1 cellular context compared by ENCODE assay signal in genomic region chr2:60567919-60568874, GRCh38.
TF ChIP-seq lines count a peak whose summit lies in the region.

No MANE protein-coding gene starts in this region.

TF ChIP-seq in HepG2, 621 proteins besides CTCF, POLR2A, EP300 and RAD21:
- TF ChIP-seq MNT (IDR thresholded peaks at IDR 0.05), result peak; percentile 72
- TF ChIP-seq TRIM24 (CRISPR knock-in tag; IDR thresholded peaks at IDR 0.05), result no peak
- no peak for TF ChIP-seq TRIM22 (IDR thresholded peaks at IDR 0.05)
- TF ChIP-seq IRF1 (CRISPR knock-in tag; IDR thresholded peaks at IDR 0.05; ENCODE audit: low read depth), result no peak
